14 cellular contexts compared by ENCODE assay signal in the genomic region with DNA sequence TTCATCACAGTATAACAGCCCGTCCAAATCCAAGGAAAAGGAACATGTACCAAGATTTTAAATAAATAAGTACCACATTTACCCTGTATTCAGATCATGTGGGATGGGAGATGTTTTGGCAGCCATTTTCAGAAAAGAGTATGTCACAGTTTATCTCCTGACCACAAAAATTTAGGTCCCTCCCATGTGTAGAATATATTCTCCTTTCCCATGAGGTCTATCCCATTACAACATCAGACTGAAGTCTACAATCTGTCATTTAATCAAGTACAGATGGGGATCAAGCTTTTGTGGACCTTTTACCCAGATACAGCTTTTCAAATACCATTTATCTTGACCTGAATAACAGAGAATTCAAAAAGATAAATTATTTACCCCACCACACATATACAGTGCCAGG.
"Had no signal": no experiment of that assay in that cellular context is flagged by ENCODE, and none has a peak within 500 bp of the region (broad histone marks: within the 10 kb centered on the region; RNA-seq: fewer than 3 reads in every experiment).

No MANE protein-coding gene starts in this region.

- H3K27ac ChIP-seq: dorsolateral prefrontal cortex, thyroid gland, vagina had no signal

- DNase-seq: activated CD4-positive, alpha-beta T cell treated with anti-CD3 and anti-CD28 coated beads for 1 hour; activated CD4-positive, alpha-beta T cell treated with anti-CD3 and anti-CD28 coated beads, Interleukin-2, amount 50 U/mL, for 48 hours; activated CD8-positive, alpha-beta memory T cell treated with anti-CD3 and anti-CD28 coated beads, Interleukin-2, amount 10 ng/mL, durations not matched to agents 7 days and 5 days; activated effector memory CD4-positive, alpha-beta T cell treated with Interleukin-2 at 50 U/mL for 16 hours; activated T-cell treated with anti-CD3 and anti-CD28 coated beads, Interleukin-2, amount 50 U/mL, for 24 hours; amygdala; dorsolateral prefrontal cortex; left colon; natural killer cell; posterior cingulate gyrus; thyroid gland had no signal

- H3K27me3 ChIP-seq: dorsolateral prefrontal cortex, thyroid gland, vagina had no signal

- H3K36me3 ChIP-seq: thyroid gland, vagina had no signal

- H3K4me3 ChIP-seq: dorsolateral prefrontal cortex, smooth muscle cell, thyroid gland, vagina had no signal

- ATAC-seq: activated CD8-positive, alpha-beta memory T cell treated with anti-CD3 and anti-CD28 coated beads, Interleukin-2, amount 10 ng/mL, durations not matched to agents 7 days and 5 days; esophagus mucosa; left colon; natural killer cell had no signal
